ENCODE assay signal across 27 cellular contexts in the genomic region with DNA sequence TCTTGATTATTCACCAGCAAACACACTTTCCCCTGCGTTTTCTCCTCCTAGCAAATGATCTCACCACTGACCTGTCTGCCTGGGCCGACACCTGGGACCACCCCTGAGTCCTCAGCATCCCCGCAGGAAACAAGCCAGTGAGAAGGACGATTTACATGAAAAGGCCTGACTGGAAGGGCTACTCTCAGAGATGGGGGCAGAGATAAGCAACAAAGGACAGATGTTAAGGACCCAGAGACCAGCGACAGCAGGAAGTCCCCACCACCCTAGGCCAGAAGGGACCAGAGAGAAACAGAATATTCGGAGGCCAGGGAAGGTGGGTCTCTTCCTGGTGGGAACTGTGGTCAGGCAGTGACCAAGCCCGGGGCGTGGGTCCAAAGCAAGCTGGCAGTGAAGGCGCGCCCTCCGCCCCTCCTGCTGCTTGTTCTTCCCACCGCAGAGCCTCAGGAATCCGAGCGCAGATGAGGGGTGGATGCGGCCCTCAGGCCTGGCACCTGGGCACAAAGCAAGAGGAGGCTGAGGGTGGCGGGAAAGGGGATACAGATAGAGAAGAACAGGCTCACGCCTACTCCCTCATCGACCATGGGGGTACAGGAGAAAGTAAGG.
"Had no signal": no experiment of that assay in that cellular context is flagged by ENCODE, and none has a peak within 500 bp of the region (broad histone marks: within the 10 kb centered on the region; RNA-seq: fewer than 3 reads in every experiment).

No MANE protein-coding gene starts in this region.

- H3K27ac Mint-ChIP-seq: memory B cell; mesothelial cell of epicardium; natural killer cell treated with Interleukin-12 subunit alpha and Interleukin-12 subunit beta and Interleukin-15 and Interleukin-18, amount 100 ng/mL, for 72 hours; stimulated activated effector memory CD8-positive, alpha-beta T cell treated with anti-CD3 and anti-CD28 coated beads, Interleukin-12 subunit alpha, Interleukin-12 subunit beta, amount 100 ng/mL, for 72 hours had no signal

- H3K4me2 ChIP-seq: hepatocyte had no signal

- H3K27ac ChIP-seq: dorsolateral prefrontal cortex, epithelial cell of prostate, gastrocnemius medialis, heart left ventricle, hepatocyte, ovary, psoas muscle, sigmoid colon, stomach, thyroid gland, vagina had no signal

- ATAC-seq: esophagus mucosa; gastrocnemius medialis; heart left ventricle; mucosa of descending colon; natural killer cell treated with Interleukin-12 subunit alpha and Interleukin-12 subunit beta and Interleukin-15 and Interleukin-18, amount 100 ng/mL, for 72 hours; psoas muscle; right cardiac atrium; stimulated activated effector memory CD8-positive, alpha-beta T cell treated with anti-CD3 and anti-CD28 coated beads, Interleukin-12 subunit alpha, Interleukin-12 subunit beta, amount 100 ng/mL, for 72 hours had no signal

- H3K36me3 ChIP-seq: gastrocnemius medialis, ovary had no signal

- H3K4me1 ChIP-seq: gastrocnemius medialis, heart left ventricle, psoas muscle, sigmoid colon, stomach, thyroid gland, vagina had no signal

- H3K4me3 ChIP-seq: dorsolateral prefrontal cortex, gastrocnemius medialis, heart left ventricle, hepatocyte, lung, mucosa of descending colon, ovary, psoas muscle, sigmoid colon, stomach, thyroid gland, vagina had no signal

- H3K27me3 ChIP-seq: dorsolateral prefrontal cortex, heart left ventricle, hepatocyte, ovary, sigmoid colon, stomach, thyroid gland, vagina had no signal

- H3K9me3 ChIP-seq: gastrocnemius medialis, ovary, thyroid gland, vagina had no signal

- H3K4me3 Mint-ChIP-seq: memory B cell; mesothelial cell of epicardium; natural killer cell treated with Interleukin-12 subunit alpha and Interleukin-12 subunit beta and Interleukin-15 and Interleukin-18, amount 100 ng/mL, for 72 hours; stimulated activated effector memory CD8-positive, alpha-beta T cell treated with anti-CD3 and anti-CD28 coated beads, Interleukin-12 subunit alpha, Interleukin-12 subunit beta, amount 100 ng/mL, for 72 hours had no signal

- DNase-seq: dorsolateral prefrontal cortex; effector CD4-positive, alpha-beta T cell; foreskin fibroblast; gastrocnemius medialis; heart left ventricle; mucosa of descending colon; naive B cell; nucleus accumbens; ovary; psoas muscle; right cardiac atrium; sigmoid colon; stimulated activated CD4-positive, alpha-beta T cell treated with anti-CD3 and anti-CD28 coated beads, Interleukin-2, amount 100 ng/mL, for 24 hours; stimulated activated CD4-positive, alpha-beta T cell treated with anti-CD3 and anti-CD28 coated beads, Interleukin-4, amount 100 ng/mL, for 24 hours; stimulated activated naive CD4-positive, alpha-beta T cell treated with Interleukin-2 at 50 U/mL for 16 hours; stomach; thyroid gland; trophoblast cell had no signal

- H3K4me1 Mint-ChIP-seq: memory B cell; stimulated activated effector memory CD8-positive, alpha-beta T cell treated with anti-CD3 and anti-CD28 coated beads, Interleukin-12 subunit alpha, Interleukin-12 subunit beta, amount 100 ng/mL, for 72 hours had no signal

- H3K79me2 ChIP-seq: hepatocyte had no signal

- H3K36me3 Mint-ChIP-seq: stimulated activated effector memory CD8-positive, alpha-beta T cell treated with anti-CD3 and anti-CD28 coated beads, Interleukin-12 subunit alpha, Interleukin-12 subunit beta, amount 100 ng/mL, for 72 hours had no signal
